In the genomic region with DNA sequence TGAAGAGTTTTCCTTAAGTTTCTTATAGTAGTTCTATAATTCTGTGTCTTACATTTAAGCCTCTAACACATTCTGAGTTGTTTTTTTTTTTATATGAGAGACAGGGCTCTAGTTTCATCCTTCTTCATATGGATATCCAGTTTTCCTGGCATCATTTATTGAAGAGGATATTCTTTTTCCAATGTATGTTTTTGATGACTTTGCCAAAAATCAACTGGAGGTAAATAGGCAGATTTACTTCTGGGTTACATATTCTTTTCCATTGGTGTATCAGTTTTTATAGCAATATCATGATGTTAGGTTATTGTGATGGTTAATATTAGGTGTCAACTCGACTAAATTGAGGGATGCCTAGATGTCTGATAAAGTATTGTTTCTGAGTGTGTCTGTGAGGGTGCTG, we compare ENCODE assay signal across 7 cellular contexts.
"Had no signal": no experiment of that assay in that cellular context is flagged by ENCODE, and none has a peak within 500 bp of the region (broad histone marks: within the 10 kb centered on the region; RNA-seq: fewer than 3 reads in every experiment).

No MANE protein-coding gene starts in this region.

- DNase-seq: IMR-90, Karpas-422, KBM-7, KG1 had no signal

- H3K9ac ChIP-seq: KMS-11 had no signal

- H3K4me2 ChIP-seq: KMS-11 had no signal

- FAIRE-seq: HTR-8/SVneo had no signal

- H3K27ac ChIP-seq: HL-60, KMS-11 had no signal
